In genomic region chr10:51758366-51758765, GRCh38 we compare ENCODE assay signal across 29 cellular contexts. TPM values are rescaled to one million over a fixed set of nuclear protein-coding genes. Genes with fewer than 3 reads are reported as not detected.
A peak's percentile ranks its signal among the peaks of the same experiment; 100 is the strongest.
DNase-seq lines count a peak whose midpoint lies in the region; ATAC-seq and TF ChIP-seq lines count a peak whose summit lies in the region.
"Had no signal": no experiment of that assay in that cellular context is flagged by ENCODE, and none has a peak within 500 bp of the region (broad histone marks: within the 10 kb centered on the region; RNA-seq: fewer than 3 reads in every experiment).

No MANE protein-coding gene starts in this region.

- no peaks in the 10 kb centered on the region for H3K9me3 ChIP-seq in right atrium auricular region
- peaks cover 6% of the 10 kb centered on the region for H3K9me3 ChIP-seq in left ventricle myocardium inferior (replicated peaks)
- H3K9me3 ChIP-seq: A549; BE2C; BLaER1; BLaER1 treated with 17β-estradiol and CSF1 and Interleukin-3, amounts not matched to agents 10 nM and 100 nM; Caco-2 had no signal

- no peak for DNase-seq in Right ventricle myocardium inferior (ENCODE audit: missing footprints)
- DNase-seq in right atrium auricular region (ENCODE audit: low spot score) = no peak
- no peak for DNase-seq in left ventricle myocardium superior
- DNase-seq in left ventricle myocardium inferior = no peak
- DNase-seq: 8988T; ACHN; AML-193; BE2C; C1 segment of cervical spinal cord; Caco-2; Calu3; CD4-positive, alpha-beta memory T cell; CD4-positive, alpha-beta T cell; CD4-positive, CD25-positive, alpha-beta regulatory T cell; CD8-positive, alpha-beta memory T cell; CD8-positive, alpha-beta T cell; COR-L47; DMS 273 treated with DMSO at 0.1 percent for 48 hours; DMS153; DMS53; DMS79; DMS79 treated with DMSO at 0.1 percent for 48 hours; DND-41; EL had no signal

- H3K4me1 ChIP-seq in right atrium auricular region = peaks cover 0 to 6% of the 10 kb centered on the region in 2 donors
- H3K4me1 ChIP-seq in left ventricle myocardium inferior = peaks cover 14% of the 10 kb centered on the region
- H3K4me1 ChIP-seq: A549; BE2C; BLaER1; BLaER1 treated with 17β-estradiol and CSF1 and Interleukin-3, amounts not matched to agents 10 nM and 100 nM; Caco-2 had no signal

- no peaks in the 10 kb centered on the region for H3K27me3 ChIP-seq in right atrium auricular region
- no peaks in the 10 kb centered on the region for H3K27me3 ChIP-seq in left ventricle myocardium inferior (ENCODE audit: low read depth)
- H3K27me3 ChIP-seq: BE2C; BLaER1; BLaER1 treated with 17β-estradiol and CSF1 and Interleukin-3, amounts not matched to agents 10 nM and 100 nM had no signal

- TF ChIP-seq CTCF in right atrium auricular region (IDR thresholded peaks at IDR 0.05) (no peak), left ventricle myocardium inferior (IDR thresholded peaks at IDR 0.05; ENCODE audit: borderline replicate concordance) (no peak)

- intact Hi-C loops in Right ventricle myocardium inferior (cut with DNase I) = no loop called here
- intact Hi-C loops in left ventricle myocardium superior (cut with micrococcal nuclease) = no loop called here
- intact Hi-C loops in left ventricle myocardium inferior (cut with micrococcal nuclease) = no loop called here

- H3K36me3 ChIP-seq in right atrium auricular region (no peaks in the 10 kb centered on the region), left ventricle myocardium inferior (no peaks in the 10 kb centered on the region)
- H3K36me3 ChIP-seq: BE2C; BLaER1; BLaER1 treated with 17β-estradiol and CSF1 and Interleukin-3, amounts not matched to agents 10 nM and 100 nM had no signal

- H3K4me3 ChIP-seq in right atrium auricular region (no peak overlapping the region), left ventricle myocardium inferior (no peak overlapping the region)
- H3K4me3 ChIP-seq: A549; BLaER1; BLaER1 treated with 17β-estradiol and CSF1 and Interleukin-3, amounts not matched to agents 10 nM and 100 nM had no signal

- no peak overlapping the region for H3K27ac ChIP-seq in right atrium auricular region
- no peak overlapping the region for H3K27ac ChIP-seq in left ventricle myocardium inferior (replicated peaks)
- H3K27ac ChIP-seq: 22Rv1; A549; BLaER1; BLaER1 treated with 17β-estradiol and CSF1 and Interleukin-3, amounts not matched to agents 10 nM and 100 nM; C4-2B had no signal

- ATAC-seq in Right ventricle myocardium inferior (peak; percentile 42), left ventricle myocardium superior (peak; percentile 55)
- ATAC-seq: A549; CD8-positive, alpha-beta T cell had no signal

RNA-seq across cellular contexts. Expression of gene CSTF2T, which starts 59.0 kb away (rescaled TPM):
- total RNA-seq in Right ventricle myocardium inferior (21.3 TPM), right atrium auricular region (10 to 100 TPM; 13.0 to 14.7 TPM), left ventricle myocardium superior (21.3 TPM), left ventricle myocardium inferior (21.7 TPM)
